Comparison of ENCODE assay signal across 8 cellular contexts in the genomic region with DNA sequence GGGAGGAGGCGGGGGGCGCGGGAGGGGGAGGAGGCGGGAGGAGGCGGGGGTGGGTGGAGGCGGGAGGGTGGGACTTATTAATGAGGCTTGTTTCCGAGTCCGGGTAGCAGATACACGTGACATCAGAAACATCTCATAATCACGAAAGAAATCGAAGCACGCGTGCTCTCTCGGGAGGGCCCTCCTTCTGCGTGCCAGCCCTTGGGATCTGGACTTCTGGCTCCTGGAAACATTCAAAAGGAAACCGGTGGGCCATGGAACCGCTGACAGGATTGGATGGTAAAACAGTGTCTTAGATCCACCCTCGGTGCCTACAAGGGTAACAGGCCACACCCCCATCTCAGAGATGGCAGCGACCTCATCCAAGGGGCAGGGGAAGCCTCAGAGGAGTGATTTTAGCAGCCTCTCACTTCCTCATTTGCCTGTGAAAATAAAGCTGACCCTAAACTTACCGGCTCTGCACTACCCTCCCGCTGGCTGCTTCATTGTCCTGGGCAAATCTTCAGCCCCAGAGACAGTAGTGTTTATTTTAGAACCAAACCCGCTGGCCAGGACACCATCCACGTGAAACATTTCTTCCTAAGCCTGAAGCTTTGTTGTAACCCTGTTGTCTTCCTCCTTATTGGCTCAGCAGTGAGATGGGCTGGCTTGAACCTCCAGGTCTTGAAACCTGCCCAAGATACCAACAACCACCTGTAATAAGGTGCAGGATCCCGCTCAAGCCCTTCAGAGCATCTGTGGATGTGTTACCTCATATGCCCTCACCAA.
DNase-seq lines count a peak whose midpoint lies in the region; ATAC-seq and TF ChIP-seq lines count a peak whose summit lies in the region.

No MANE protein-coding gene starts in this region.

- H3K4me1 ChIP-seq in HUES6 (ENCODE audit: control insufficient read depth, insufficient read depth, low read length) (peaks cover 63% of the 10 kb centered on the region), left ventricle myocardium inferior (peaks cover 27% of the 10 kb centered on the region), aorta (ENCODE audit: control insufficient read depth in 1 of 2, insufficient read depth in 2 of 2, low read length in 2 of 2) (peaks cover 0 to 3% of the 10 kb centered on the region in 2 donors)

- 5 to 6% methylated on average over 18 to 19 of the region's 24 CpGs for WGBS in aorta, 2 donors

- no peaks in the 10 kb centered on the region for H3K9me3 ChIP-seq in HUES6 (ENCODE audit: control insufficient read depth, insufficient read depth, low read depth, low read length)
- no peaks in the 10 kb centered on the region for H3K9me3 ChIP-seq in SK-N-MC (ENCODE audit: low read depth, low read length)
- no peaks in the 10 kb centered on the region for H3K9me3 ChIP-seq in left ventricle myocardium inferior (replicated peaks)
- no peaks in the 10 kb centered on the region for H3K9me3 ChIP-seq in aorta (ENCODE audit: control insufficient read depth, low read length)

- intact Hi-C loops in left ventricle myocardium inferior (cut with micrococcal nuclease) (no loop called here), aorta (cut with DNase I) (no loop called here)

- DNase-seq in D341Med (ENCODE audit: low spot score) (peak; percentile 89), SK-N-MC (ENCODE audit: low read depth, low spot score) (no peak), left ventricle myocardium inferior (peak; percentile 56), pulmonary artery endothelial cell (ENCODE audit: low read depth, low spot score) (peak; percentile 11), aorta (peak; percentile 81 to 90)
- peak; percentile 18 for DNase-seq in activated naive CD8-positive, alpha-beta T cell treated with anti-CD3 and anti-CD28 coated beads, Interleukin-2, amount 50 U/mL, for 16 hours (ENCODE audit: low read depth, low spot score)

- H3K36me3 ChIP-seq in HUES6 (ENCODE audit: control insufficient read depth, insufficient read depth, low read length) (no peaks in the 10 kb centered on the region), SK-N-MC (ENCODE audit: insufficient read depth, low read length) (no peaks in the 10 kb centered on the region), left ventricle myocardium inferior (no peaks in the 10 kb centered on the region), aorta (ENCODE audit: control insufficient read depth in 1 of 2, insufficient read depth in 2 of 2, low read length in 1 of 2) (no peaks in the 10 kb centered on the region)

- H3K9ac ChIP-seq in HUES6 (ENCODE audit: low read length) = no peak overlapping the region
- peak overlapping the region; percentile 56 for H3K9ac ChIP-seq in SK-N-MC (ENCODE audit: insufficient read length)

- no peak overlapping the region for H3K27ac ChIP-seq in HUES6 (ENCODE audit: low read depth, low read length)
- H3K27ac ChIP-seq in SK-N-MC = peak overlapping the region; percentile 98
- peak overlapping the region; percentile 90 for H3K27ac ChIP-seq in left ventricle myocardium inferior (replicated peaks)
- H3K27ac ChIP-seq in aorta (ENCODE audit: low read depth in 1 of 2, low read length in 2 of 2) = peak overlapping the region in 1 of 2 donors; percentile 77

- no peaks in the 10 kb centered on the region for H3K27me3 ChIP-seq in HUES6 (ENCODE audit: control insufficient read depth, insufficient read depth, low read length)
- H3K27me3 ChIP-seq in left ventricle myocardium inferior (ENCODE audit: low read depth) = no peaks in the 10 kb centered on the region
- no peaks in the 10 kb centered on the region for H3K27me3 ChIP-seq in aorta (ENCODE audit: control insufficient read depth in 1 of 2, insufficient read depth in 2 of 2, low read length in 1 of 2)

- no peak for TF ChIP-seq CTCF in left ventricle myocardium inferior (IDR thresholded peaks at IDR 0.05; ENCODE audit: borderline replicate concordance)

- ATAC-seq in GM21447 (IDR thresholded peaks at IDR 0.05; ENCODE audit: unreplicated experiment) (peak; percentile 96), aorta (ENCODE audit: low FRiP score) (peak; percentile 81)

- H3K4me3 ChIP-seq in HUES6 (ENCODE audit: low read depth, low read length) = peak overlapping the region; percentile 41
- H3K4me3 ChIP-seq in SK-N-MC = peak overlapping the region; percentile 78
- peak overlapping the region; percentile 59 for H3K4me3 ChIP-seq in left ventricle myocardium inferior
- H3K4me3 ChIP-seq in aorta (ENCODE audit: low read length in 2 of 2) = peak overlapping the region in 1 of 2 donors; percentile 37
